ENCODE assay signal across 9 cellular contexts in the genomic region with DNA sequence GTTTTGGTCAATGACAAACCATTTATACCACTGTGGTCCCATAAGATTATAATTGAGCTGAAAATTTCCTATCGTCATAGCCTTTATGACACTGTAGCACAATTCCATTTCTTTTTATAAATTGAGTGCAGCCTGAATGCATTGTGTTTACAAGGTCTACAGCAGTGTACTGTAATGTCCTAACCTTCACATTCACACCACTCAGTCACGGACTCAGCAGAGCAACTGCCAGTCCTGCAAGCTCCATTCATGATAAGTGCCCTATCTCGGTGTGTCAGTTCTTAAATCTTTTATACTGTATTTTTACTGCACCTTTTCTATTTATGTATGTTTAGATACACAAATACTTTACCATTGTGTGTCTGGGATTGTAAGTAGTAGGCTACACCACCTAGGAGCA. TPM values are rescaled to one million over a fixed set of nuclear protein-coding genes. Genes with fewer than 3 reads are reported as not detected.
"Had no signal": no experiment of that assay in that cellular context is flagged by ENCODE, and none has a peak within 500 bp of the region (broad histone marks: within the 10 kb centered on the region; RNA-seq: fewer than 3 reads in every experiment).

No MANE protein-coding gene starts in this region.

- ATAC-seq: GM23338, HCT116 had no signal

- H3K4me3 ChIP-seq: GM23248, GM23338, HAP-1 had no signal

- DNase-seq: GM23248, GOT3, H7, H9, HCEC 1CT, HFFc6 had no signal

- H3K27ac ChIP-seq: GM23248 had no signal

- H3K4me1 ChIP-seq: HAP-1 had no signal

- H3K9me3 ChIP-seq: HAP-1 had no signal

RNA-seq across cellular contexts. Expression of a gene that starts 55.2 kb away (rescaled TPM):
- total RNA-seq: GM23248, HFFc6 had no signal
- polyA plus RNA-seq: GM23248 had no signal
